Comparison of ENCODE assay signal across 9 cellular contexts in the genomic region with DNA sequence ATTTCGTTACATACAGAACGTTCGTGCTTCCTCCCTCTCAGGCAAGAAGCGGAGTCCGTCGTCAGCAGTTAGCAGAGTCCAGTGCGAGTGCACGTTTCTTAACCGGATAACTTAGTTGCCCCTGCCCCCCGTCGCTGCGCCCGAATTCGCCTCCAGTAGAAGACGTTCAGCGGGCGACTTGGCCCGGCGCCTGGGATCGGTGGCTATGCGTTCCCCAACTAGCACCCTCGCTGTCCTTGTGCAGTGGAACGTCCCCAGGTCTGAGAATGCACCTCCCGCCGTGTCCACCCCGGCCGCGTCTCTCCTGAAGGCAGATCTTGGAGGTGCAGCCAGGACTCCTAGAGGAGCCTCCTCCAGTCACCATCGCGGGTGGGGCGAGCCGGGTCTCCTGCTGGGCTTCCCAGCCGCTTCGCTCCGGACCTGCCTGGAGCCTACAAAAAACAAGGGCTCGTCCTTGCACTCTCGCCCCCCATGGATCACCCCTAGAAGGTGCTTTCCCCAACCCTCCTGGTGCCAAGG. TPM values are rescaled to one million over a fixed set of nuclear protein-coding genes. Genes with fewer than 3 reads are reported as not detected.
DNase-seq lines count a peak whose midpoint lies in the region; TF ChIP-seq lines count a peak whose summit lies in the region.
"Had no signal": no experiment of that assay in that cellular context is flagged by ENCODE, and none has a peak within 500 bp of the region (broad histone marks: within the 10 kb centered on the region; RNA-seq: fewer than 3 reads in every experiment).

No MANE protein-coding gene starts in this region.

- CTCF ChIA-PET in RWPE1 (lab: Yijun Ruan, JAX), result no interaction called here
- CTCF ChIA-PET in activated CD4-positive, alpha-beta memory T cell treated with anti-CD3 and anti-CD28 coated beads, Interleukin-2, amount 10 ng/mL, durations not matched to agents 7 days and 5 days (lab: Charles Lee), result no interaction called here
- CTCF ChIA-PET in activated CD4-positive, alpha-beta T cell treated with anti-CD3 and anti-CD28 coated beads, Interleukin-2, amount 10 ng/mL, durations not matched to agents 7 days and 5 days (lab: Charles Lee), result no interaction called here

- DNase-seq in HK-2 (ENCODE audit: unreplicated experiment) (peak; percentile 6), WERI-Rb-1 (peak; percentile 59), inferior parietal cortex (ENCODE audit: extremely low spot score) (peak; percentile 43), stomach (no peak), glomerular visceral epithelial cell (ENCODE audit: extremely low spot score) (no peak), RWPE1 (ENCODE audit: low spot score) (no peak)
- no peak for DNase-seq in activated CD4-positive, alpha-beta memory T cell treated with anti-CD3 and anti-CD28 coated beads, Interleukin-2, amount 10 ng/mL, durations not matched to agents 7 days and 5 days
- no peak for DNase-seq in activated CD4-positive, alpha-beta T cell treated with anti-CD3 and anti-CD28 coated beads, Interleukin-2, amount 10 ng/mL, durations not matched to agents 7 days and 5 days

- no peak for TF ChIP-seq POLR2A in stomach (IDR thresholded peaks at IDR 0.05)

- intact Hi-C loops in stomach (cut with DNase I; ENCODE audit: low total_unique reads), result no loop called here

- POLR2A ChIA-PET in RWPE1 (lab: Yijun Ruan, JAX; ENCODE audit: low non-redundant PET), result interaction anchor here (0.6 kb wide), 1 partner anchor 204 kb away, joined by 4 read pairs; no protein-coding TSS in a partner anchor
- POLR2A ChIA-PET in activated CD4-positive, alpha-beta memory T cell treated with anti-CD3 and anti-CD28 coated beads, Interleukin-2, amount 10 ng/mL, durations not matched to agents 7 days and 5 days (lab: Charles Lee), result no interaction called here
- POLR2A ChIA-PET in activated CD4-positive, alpha-beta T cell treated with anti-CD3 and anti-CD28 coated beads, Interleukin-2, amount 10 ng/mL, durations not matched to agents 7 days and 5 days (lab: Charles Lee), result no interaction called here

- H3K9me3 Mint-ChIP-seq in activated CD4-positive, alpha-beta memory T cell treated with anti-CD3 and anti-CD28 coated beads, Interleukin-2, amount 10 ng/mL, durations not matched to agents 7 days and 5 days, result no peaks in the 10 kb centered on the region
- H3K9me3 Mint-ChIP-seq in activated CD4-positive, alpha-beta T cell treated with anti-CD3 and anti-CD28 coated beads, Interleukin-2, amount 10 ng/mL, durations not matched to agents 7 days and 5 days, result no peaks in the 10 kb centered on the region

- TF ChIP-seq CTCF in WERI-Rb-1 (IDR thresholded peaks at IDR 0.05; ENCODE audit: low read depth, low read length), result no peak
- TF ChIP-seq CTCF in stomach (IDR thresholded peaks at IDR 0.05), result no peak
- TF ChIP-seq CTCF in RWPE1 (conservative IDR thresholded peaks at IDR 0.05; ENCODE audit: low read depth), result no peak

- H3K27me3 ChIP-seq in WERI-Rb-1 (ENCODE audit: insufficient read depth, low read depth, severe bottlenecking) (no peaks in the 10 kb centered on the region), stomach (peaks cover 0 to 84% (median 43%) of the 10 kb centered on the region in 3 donors)

- H3K4me3 ChIP-seq in WERI-Rb-1 (ENCODE audit: low read depth, low read length), result peak overlapping the region; percentile 96
- H3K4me3 ChIP-seq in stomach, result peak overlapping the region; percentile 40 to 50 (median 44)

- H3K9me3 ChIP-seq in WERI-Rb-1 (ENCODE audit: severe bottlenecking) (no peaks in the 10 kb centered on the region), stomach (no peaks in the 10 kb centered on the region)

- H3K27ac Mint-ChIP-seq in activated CD4-positive, alpha-beta memory T cell treated with anti-CD3 and anti-CD28 coated beads, Interleukin-2, amount 10 ng/mL, durations not matched to agents 7 days and 5 days, result no peak overlapping the region
- H3K27ac Mint-ChIP-seq in activated CD4-positive, alpha-beta T cell treated with anti-CD3 and anti-CD28 coated beads, Interleukin-2, amount 10 ng/mL, durations not matched to agents 7 days and 5 days, result no peak overlapping the region

- no peak for TF ChIP-seq EP300 in stomach (IDR thresholded peaks at IDR 0.05)

- peaks cover 6 to 32% (median 19%) of the 10 kb centered on the region in 4 donors for H3K4me1 ChIP-seq in stomach

- H3K27ac ChIP-seq in WERI-Rb-1 (peak overlapping the region; percentile 97), stomach (no peak overlapping the region), RWPE1 (no peak overlapping the region)

- H3K36me3 Mint-ChIP-seq in activated CD4-positive, alpha-beta memory T cell treated with anti-CD3 and anti-CD28 coated beads, Interleukin-2, amount 10 ng/mL, durations not matched to agents 7 days and 5 days (ENCODE audit: low read depth), result no peaks in the 10 kb centered on the region
- H3K36me3 Mint-ChIP-seq in activated CD4-positive, alpha-beta T cell treated with anti-CD3 and anti-CD28 coated beads, Interleukin-2, amount 10 ng/mL, durations not matched to agents 7 days and 5 days (ENCODE audit: low read depth), result peaks cover 2% of the 10 kb centered on the region

- no peak overlapping the region for H3K4me3 Mint-ChIP-seq in activated CD4-positive, alpha-beta memory T cell treated with anti-CD3 and anti-CD28 coated beads, Interleukin-2, amount 10 ng/mL, durations not matched to agents 7 days and 5 days
- H3K4me3 Mint-ChIP-seq in activated CD4-positive, alpha-beta T cell treated with anti-CD3 and anti-CD28 coated beads, Interleukin-2, amount 10 ng/mL, durations not matched to agents 7 days and 5 days, result no peak overlapping the region
- H3K4me3 Mint-ChIP-seq: central memory CD8-positive, alpha-beta T cell had no signal

- peaks cover 48% of the 10 kb centered on the region for H3K27me3 Mint-ChIP-seq in activated CD4-positive, alpha-beta memory T cell treated with anti-CD3 and anti-CD28 coated beads, Interleukin-2, amount 10 ng/mL, durations not matched to agents 7 days and 5 days
- peaks cover 48% of the 10 kb centered on the region for H3K27me3 Mint-ChIP-seq in activated CD4-positive, alpha-beta T cell treated with anti-CD3 and anti-CD28 coated beads, Interleukin-2, amount 10 ng/mL, durations not matched to agents 7 days and 5 days

- H3K4me1 Mint-ChIP-seq in activated CD4-positive, alpha-beta memory T cell treated with anti-CD3 and anti-CD28 coated beads, Interleukin-2, amount 10 ng/mL, durations not matched to agents 7 days and 5 days, result peaks cover 1% of the 10 kb centered on the region
- H3K4me1 Mint-ChIP-seq in activated CD4-positive, alpha-beta T cell treated with anti-CD3 and anti-CD28 coated beads, Interleukin-2, amount 10 ng/mL, durations not matched to agents 7 days and 5 days, result peaks cover 2% of the 10 kb centered on the region

- WGBS in stomach, 5 donors, result 2 to 7% (median 3%) methylated on average over 28 to 37 of the region's 37 CpGs

- H3K36me3 ChIP-seq in WERI-Rb-1 (peaks cover 2% of the 10 kb centered on the region; the same call in 1 of the 2 replicates), stomach (no peaks in the 10 kb centered on the region)

RNA-seq across cellular contexts. Expression of a gene that starts 0.9 kb away (rescaled TPM):
- total RNA-seq in stomach, result 1 to 10 TPM in 3 of 5 donors, not detected in 2; 1.7 to 3.7 (median 3.6) TPM
- under 1 TPM; 0.15 to 0.65 (median 0.19) TPM for polyA plus RNA-seq in stomach
- not detected for total RNA-seq in activated CD4-positive, alpha-beta memory T cell treated with anti-CD3 and anti-CD28 coated beads, Interleukin-2, amount 10 ng/mL, durations not matched to agents 7 days and 5 days
- not detected for total RNA-seq in activated CD4-positive, alpha-beta T cell treated with anti-CD3 and anti-CD28 coated beads, Interleukin-2, amount 10 ng/mL, durations not matched to agents 7 days and 5 days

Comparison
In these comparisons a context has a peak if more than half of its experiments do, and no peak if none do; other contexts are left out.
1. DNase-seq: peak in HK-2 (single experiment), WERI-Rb-1 (single experiment) and inferior parietal cortex (single experiment); none in stomach (single experiment), glomerular visceral epithelial cell (single experiment), RWPE1 (single experiment), activated CD4-positive, alpha-beta memory T cell treated with anti-CD3 and anti-CD28 coated beads, Interleukin-2, amount 10 ng/mL, durations not matched to agents 7 days and 5 days (single experiment) and activated CD4-positive, alpha-beta T cell treated with anti-CD3 and anti-CD28 coated beads, Interleukin-2, amount 10 ng/mL, durations not matched to agents 7 days and 5 days (single experiment).